ENCODE assay signal across 13 cellular contexts in the genomic region with DNA sequence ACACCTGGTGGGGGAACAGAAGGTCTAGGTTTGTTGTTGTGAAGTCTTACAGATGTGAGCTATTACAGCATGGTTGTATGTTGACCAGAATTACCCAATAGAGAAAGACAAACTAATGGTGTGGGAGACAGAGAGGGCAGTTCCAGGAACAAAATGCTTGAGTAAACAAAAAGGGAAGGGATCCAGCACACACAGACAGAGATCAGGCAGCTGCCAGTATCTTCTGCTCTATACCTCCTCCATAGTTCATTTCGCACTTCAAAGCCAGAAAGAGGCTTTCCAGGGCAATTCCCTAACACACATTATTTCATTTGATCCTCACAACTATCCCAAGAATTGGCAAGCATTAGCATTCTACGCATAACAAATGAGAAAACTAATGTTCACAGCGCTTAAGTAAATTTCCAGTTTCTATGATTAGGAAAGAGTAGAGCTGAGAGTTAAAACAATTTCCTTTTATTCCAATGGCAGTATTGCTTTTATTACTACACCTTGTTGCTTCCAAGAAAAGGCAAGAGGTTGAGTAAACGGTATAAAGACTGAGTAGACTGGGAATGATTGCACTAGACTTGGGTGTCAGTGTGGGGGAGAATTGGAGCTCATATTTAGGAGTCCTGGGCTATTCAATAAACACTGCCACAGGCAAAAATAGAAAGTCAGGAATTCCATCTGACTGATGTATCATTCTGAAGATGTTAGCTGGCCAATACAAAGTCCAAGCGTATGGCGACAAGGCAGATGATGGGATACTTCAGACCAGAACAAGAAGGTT. TPM values are rescaled to one million over a fixed set of nuclear protein-coding genes. Genes with fewer than 3 reads are reported as not detected.
DNase-seq lines count a peak whose midpoint lies in the region; ATAC-seq and TF ChIP-seq lines count a peak whose summit lies in the region.
"Had no signal": no experiment of that assay in that cellular context is flagged by ENCODE, and none has a peak within 500 bp of the region (broad histone marks: within the 10 kb centered on the region; RNA-seq: fewer than 3 reads in every experiment).

No MANE protein-coding gene starts in this region.

- no peak overlapping the region for H3K4me3 Mint-ChIP-seq in activated CD8-positive, alpha-beta memory T cell treated with anti-CD3 and anti-CD28 coated beads, Interleukin-2, amount 10 ng/mL, durations not matched to agents 7 days and 5 days
- H3K4me3 Mint-ChIP-seq: naive thymus-derived CD8-positive, alpha-beta T cell; T-helper 1 cell treated with Interleukin-12 subunit alpha and Interleukin-12 subunit beta and Interleukin-4 antibody, amounts not matched to agents 30 μg/mL and 1 μg/mL, for 36 hours had no signal

- no peak overlapping the region for H3K27ac Mint-ChIP-seq in activated CD8-positive, alpha-beta memory T cell treated with anti-CD3 and anti-CD28 coated beads, Interleukin-2, amount 10 ng/mL, durations not matched to agents 7 days and 5 days
- H3K27ac Mint-ChIP-seq: naive thymus-derived CD8-positive, alpha-beta T cell; T-helper 1 cell treated with Interleukin-12 subunit alpha and Interleukin-12 subunit beta and Interleukin-4 antibody, amounts not matched to agents 30 μg/mL and 1 μg/mL, for 36 hours had no signal

- H3K27me3 Mint-ChIP-seq in activated CD8-positive, alpha-beta memory T cell treated with anti-CD3 and anti-CD28 coated beads, Interleukin-2, amount 10 ng/mL, durations not matched to agents 7 days and 5 days: peaks cover 14% of the 10 kb centered on the region

- H3K4me1 Mint-ChIP-seq in activated CD8-positive, alpha-beta memory T cell treated with anti-CD3 and anti-CD28 coated beads, Interleukin-2, amount 10 ng/mL, durations not matched to agents 7 days and 5 days: peaks cover 22% of the 10 kb centered on the region

- no peak overlapping the region for H3K4me3 ChIP-seq in fibroblast of mammary gland (ENCODE audit: control insufficient read depth, low read depth, low read length)
- H3K4me3 ChIP-seq: heart right ventricle had no signal

- TF ChIP-seq CTCF in fibroblast of mammary gland (conservative IDR thresholded peaks at IDR 0.05; ENCODE audit: control insufficient read depth, insufficient read depth, low read depth, low read length): no peak

- H3K9me3 Mint-ChIP-seq in activated CD8-positive, alpha-beta memory T cell treated with anti-CD3 and anti-CD28 coated beads, Interleukin-2, amount 10 ng/mL, durations not matched to agents 7 days and 5 days (ENCODE audit: low read depth): no peaks in the 10 kb centered on the region
- H3K9me3 Mint-ChIP-seq: naive thymus-derived CD8-positive, alpha-beta T cell had no signal

- peaks cover 4% of the 10 kb centered on the region for H3K36me3 Mint-ChIP-seq in activated CD8-positive, alpha-beta memory T cell treated with anti-CD3 and anti-CD28 coated beads, Interleukin-2, amount 10 ng/mL, durations not matched to agents 7 days and 5 days
- H3K36me3 Mint-ChIP-seq: naive thymus-derived CD8-positive, alpha-beta T cell had no signal

- CTCF ChIA-PET in activated CD8-positive, alpha-beta memory T cell treated with anti-CD3 and anti-CD28 coated beads, Interleukin-2, amount 10 ng/mL, durations not matched to agents 7 days and 5 days (lab: Charles Lee): interaction anchor here (1.7 kb wide), 1 partner anchor 9 kb away, joined by 4 read pairs; no protein-coding TSS in a partner anchor

- intact Hi-C loops in sciatic nerve (cut with DNase I): no loop called here

- ATAC-seq in sciatic nerve (peak; percentile 85), GM19452 (IDR thresholded peaks at IDR 0.05; ENCODE audit: unreplicated experiment) (no peak), GM18909 (IDR thresholded peaks at IDR 0.05; ENCODE audit: poor library complexity, unreplicated experiment) (no peak), GM19455 (IDR thresholded peaks at IDR 0.05; ENCODE audit: unreplicated experiment) (no peak)
- no peak for ATAC-seq in activated CD8-positive, alpha-beta memory T cell treated with anti-CD3 and anti-CD28 coated beads, Interleukin-2, amount 10 ng/mL, durations not matched to agents 7 days and 5 days
- ATAC-seq: naive thymus-derived CD8-positive, alpha-beta T cell had no signal

- DNase-seq in HCEC 1CT (peak; percentile 32), NCI-H510A (lab: John Stamatoyannopoulos, UW) (peak; percentile 5), fibroblast of mammary gland (ENCODE audit: low read depth) (peak; percentile 52), sciatic nerve (ENCODE audit: low spot score) (no peak)
- no peak for DNase-seq in activated CD8-positive, alpha-beta memory T cell treated with anti-CD3 and anti-CD28 coated beads, Interleukin-2, amount 10 ng/mL, durations not matched to agents 7 days and 5 days
- DNase-seq: activated CD8-positive, alpha-beta memory T cell treated with anti-CD3 and anti-CD28 coated beads, Interleukin-2, amount 50 U/mL, for 4 hours; heart right ventricle; naive thymus-derived CD8-positive, alpha-beta T cell; stimulated activated CD4-positive, alpha-beta T cell treated with anti-CD3 and anti-CD28 coated beads, Interleukin-4, amount 100 ng/mL, for 24 hours had no signal

RNA-seq across cellular contexts. Expression of a gene that starts 39.7 kb away (rescaled TPM):
- 96.6 TPM for total RNA-seq in sciatic nerve
- total RNA-seq in activated CD8-positive, alpha-beta memory T cell treated with anti-CD3 and anti-CD28 coated beads, Interleukin-2, amount 10 ng/mL, durations not matched to agents 7 days and 5 days: 10 to 100 TPM; 20.0 to 22.2 TPM

Comparison
In these comparisons a context has a peak if more than half of its experiments do, and no peak if none do; other contexts are left out.
1. DNase-seq: peak in HCEC 1CT (single experiment), NCI-H510A (single experiment) and fibroblast of mammary gland (single experiment); none in sciatic nerve (single experiment) and activated CD8-positive, alpha-beta memory T cell treated with anti-CD3 and anti-CD28 coated beads, Interleukin-2, amount 10 ng/mL, durations not matched to agents 7 days and 5 days (single experiment).